Comparison of ENCODE assay signal across 9 cellular contexts in the genomic region with DNA sequence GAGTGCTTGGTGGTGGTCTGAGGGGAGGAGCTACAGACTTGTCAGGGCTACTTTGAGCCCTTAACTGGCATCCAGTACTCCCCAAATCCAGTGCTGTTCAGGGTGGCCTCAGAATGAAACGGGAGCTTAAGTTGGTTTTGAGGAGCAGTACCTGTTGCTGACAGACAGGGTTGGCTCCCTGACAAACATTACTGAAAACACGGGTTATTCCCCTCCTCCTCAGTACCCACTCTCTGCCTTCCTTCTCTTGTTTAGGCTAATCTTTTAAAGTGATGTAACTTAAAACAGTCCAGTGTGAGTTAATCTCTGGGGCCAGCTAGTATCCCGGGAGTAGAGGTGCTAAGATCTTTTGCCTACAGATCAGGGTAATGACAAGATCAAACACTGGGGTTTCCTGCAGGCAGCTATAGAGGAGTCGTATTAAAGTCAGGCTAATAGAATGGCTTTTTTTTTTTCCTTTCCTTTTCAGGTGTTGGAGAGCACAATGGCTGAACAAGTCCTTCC. TPM values are rescaled to one million over a fixed set of nuclear protein-coding genes. Genes with fewer than 3 reads are reported as not detected.
DNase-seq lines count a peak whose midpoint lies in the region; ATAC-seq and TF ChIP-seq lines count a peak whose summit lies in the region.
"Had no signal": no experiment of that assay in that cellular context is flagged by ENCODE, and none has a peak within 500 bp of the region (broad histone marks: within the 10 kb centered on the region; RNA-seq: fewer than 3 reads in every experiment).

No MANE protein-coding gene starts in this region.

- peak overlapping the region; percentile 91 for H3K4me3 Mint-ChIP-seq in activated CD4-positive, alpha-beta memory T cell treated with anti-CD3 and anti-CD28 coated beads for 36 hours
- peak overlapping the region; percentile 93 for H3K4me3 Mint-ChIP-seq in type B pancreatic cell

- POLR2A ChIA-PET in activated CD4-positive, alpha-beta memory T cell treated with anti-CD3 and anti-CD28 coated beads for 36 hours (lab: Charles Lee): interaction anchor here (0.7 to 5.5 kb wide), 30 partner anchors 7 to 653 kb away, joined by 3 to 49 read pairs (median 7); no protein-coding TSS in a partner anchor

- peak overlapping the region; percentile 53 for H3K4me3 ChIP-seq in GM12875 (ENCODE audit: low read depth, low read length)
- H3K4me3 ChIP-seq: SJSA1 had no signal

- no peaks in the 10 kb centered on the region for H3K9me3 Mint-ChIP-seq in activated CD4-positive, alpha-beta memory T cell treated with anti-CD3 and anti-CD28 coated beads for 36 hours
- no peaks in the 10 kb centered on the region for H3K9me3 Mint-ChIP-seq in type B pancreatic cell

- H3K27me3 Mint-ChIP-seq in activated CD4-positive, alpha-beta memory T cell treated with anti-CD3 and anti-CD28 coated beads for 36 hours: no peaks in the 10 kb centered on the region
- H3K27me3 Mint-ChIP-seq in type B pancreatic cell: peaks cover 9% of the 10 kb centered on the region

- H3K27ac ChIP-seq in foreskin keratinocyte: peak overlapping the region; percentile 94
- H3K27ac ChIP-seq: SJSA1 had no signal

- DNase-seq in activated CD4-positive, alpha-beta memory T cell treated with anti-CD3 and anti-CD28 coated beads for 36 hours: peak; percentile 82
- peak in 1 of 2 donors; percentile 57 for DNase-seq in foreskin keratinocyte
- no peak for DNase-seq in type B pancreatic cell (ENCODE audit: extremely low spot score, unreplicated experiment)
- no peak for DNase-seq in NCI-H1436 treated with DMSO at 0.1 percent for 48 hours (lab: John Stamatoyannopoulos, UW)
- DNase-seq in DMS153 treated with DMSO at 0.1 percent for 48 hours (lab: John Stamatoyannopoulos, UW; ENCODE audit: unreplicated experiment): no peak
- DNase-seq in inferior parietal cortex (ENCODE audit: extremely low spot score): no peak

- CTCF ChIA-PET in activated CD4-positive, alpha-beta memory T cell treated with anti-CD3 and anti-CD28 coated beads for 36 hours (lab: Charles Lee): interaction anchor here (0.6 to 11.1 kb wide), 30 partner anchors 9 to 216 kb away, joined by 3 to 270 read pairs (median 6); no protein-coding TSS in a partner anchor

- TF ChIP-seq CTCF in GM12875 (IDR thresholded peaks at IDR 0.05; ENCODE audit: borderline replicate concordance, insufficient read depth, low read depth, low read length): peak; percentile 24; the same call in 1 of the 2 replicates
- peak; percentile 27 for TF ChIP-seq CTCF in foreskin keratinocyte (conservative IDR thresholded peaks at IDR 0.05)
- peak; percentile 31 for TF ChIP-seq CTCF in type B pancreatic cell (conservative IDR thresholded peaks at IDR 0.05)

- ATAC-seq in HG02642 (IDR thresholded peaks at IDR 0.05; ENCODE audit: poor library complexity, unreplicated experiment) (peak; percentile 28), foreskin keratinocyte (no peak)

- H3K4me1 ChIP-seq in foreskin keratinocyte: peaks cover 24% of the 10 kb centered on the region

- peaks cover 27% of the 10 kb centered on the region for H3K4me1 Mint-ChIP-seq in activated CD4-positive, alpha-beta memory T cell treated with anti-CD3 and anti-CD28 coated beads for 36 hours (ENCODE audit: low read depth)
- peaks cover 18% of the 10 kb centered on the region for H3K4me1 Mint-ChIP-seq in type B pancreatic cell (ENCODE audit: unreplicated experiment)

- H3K27ac Mint-ChIP-seq in activated CD4-positive, alpha-beta memory T cell treated with anti-CD3 and anti-CD28 coated beads for 36 hours: peak overlapping the region; percentile 93
- peak overlapping the region; percentile 30 for H3K27ac Mint-ChIP-seq in type B pancreatic cell

- H3K27me3 ChIP-seq in foreskin keratinocyte: no peaks in the 10 kb centered on the region
- H3K27me3 ChIP-seq: SJSA1 had no signal

- H3K36me3 Mint-ChIP-seq in activated CD4-positive, alpha-beta memory T cell treated with anti-CD3 and anti-CD28 coated beads for 36 hours: peaks cover 81% of the 10 kb centered on the region
- peaks cover 35% of the 10 kb centered on the region for H3K36me3 Mint-ChIP-seq in type B pancreatic cell

- intact Hi-C loops in activated CD4-positive, alpha-beta memory T cell treated with anti-CD3 and anti-CD28 coated beads for 36 hours (cut with micrococcal nuclease): no loop called here

RNA-seq across cellular contexts. Expression of a gene that starts 3.7 kb away (rescaled TPM):
- 100 to 1,000 TPM; 259 to 267 TPM for total RNA-seq in activated CD4-positive, alpha-beta memory T cell treated with anti-CD3 and anti-CD28 coated beads for 36 hours
- total RNA-seq in foreskin keratinocyte (70.7 and 92.9 TPM in 2 replicates), type B pancreatic cell (ENCODE audit: low replicate concordance) (15.2 and 54.4 TPM in 2 replicates)
- polyA plus RNA-seq in foreskin keratinocyte: 24.8 and 27.1 TPM in 2 replicates
